21 cellular contexts compared by ENCODE assay signal in genomic region chr19:3323704-3324103, GRCh38.
"Had no signal": no experiment of that assay in that cellular context is flagged by ENCODE, and none has a peak within 500 bp of the region (broad histone marks: within the 10 kb centered on the region; RNA-seq: fewer than 3 reads in every experiment).

No MANE protein-coding gene starts in this region.

- H3K27me3 ChIP-seq: ovary, thyroid gland, uterus had no signal

- H3K9me3 Mint-ChIP-seq: naive thymus-derived CD8-positive, alpha-beta T cell; natural killer cell treated with Interleukin-12 subunit alpha and Interleukin-12 subunit beta and Interleukin-15 and Interleukin-18, amount 100 ng/mL, for 72 hours; nephron progenitor cell; neural crest cell; stimulated activated effector memory CD8-positive, alpha-beta T cell treated with anti-CD3 and anti-CD28 coated beads, Interleukin-12 subunit alpha, Interleukin-12 subunit beta, amount 100 ng/mL, for 72 hours; stimulated activated naive CD8-positive, alpha-beta T cell treated with anti-CD3 and anti-CD28 coated beads, Interleukin-15, Interleukin-2, amounts not matched to agents 100 ng/mL and 50 ng/mL, for 24 hours; type B pancreatic cell had no signal

- H3K4me3 ChIP-seq: ovary, psoas muscle, stomach, thoracic aorta, thyroid gland, tibial nerve, upper lobe of right lung, uterus had no signal

- FAIRE-seq: small intestine had no signal

- H3K4me1 ChIP-seq: parathyroid adenoma, thyroid gland, tibial nerve, upper lobe of right lung, uterus had no signal

- H3K4me1 Mint-ChIP-seq: nephron progenitor cell; neural crest cell; stimulated activated effector memory CD8-positive, alpha-beta T cell treated with anti-CD3 and anti-CD28 coated beads, Interleukin-12 subunit alpha, Interleukin-12 subunit beta, amount 100 ng/mL, for 72 hours had no signal

- H3K79me2 ChIP-seq: parathyroid adenoma had no signal

- H3K9me3 ChIP-seq: ovary, psoas muscle, stomach, thoracic aorta, thyroid gland, tibial nerve, upper lobe of right lung, uterus had no signal

- H3K9ac ChIP-seq: parathyroid adenoma had no signal

- H2AFZ ChIP-seq: parathyroid adenoma had no signal

- H3K27ac ChIP-seq: ovary, parathyroid adenoma, psoas muscle, stomach, thoracic aorta, thyroid gland, tibial nerve, upper lobe of right lung, uterus had no signal

- DNase-seq: occipital lobe, uterus had no signal

- H3K27ac Mint-ChIP-seq: naive B cell; natural killer cell treated with Interleukin-12 subunit alpha and Interleukin-12 subunit beta and Interleukin-15 and Interleukin-18, amount 100 ng/mL, for 72 hours; nephron progenitor cell; progenitor cell of endocrine pancreas; stimulated activated effector memory CD8-positive, alpha-beta T cell treated with anti-CD3 and anti-CD28 coated beads, Interleukin-12 subunit alpha, Interleukin-12 subunit beta, amount 100 ng/mL, for 72 hours; stimulated activated naive B cell treated with anti-CD40 and anti-IgM and Interleukin-4, amounts not matched to agents 10 μg/mL and 1 μg/mL and 100 μg/mL, for 72 hours; stimulated activated naive CD8-positive, alpha-beta T cell treated with anti-CD3 and anti-CD28 coated beads, Interleukin-15, Interleukin-2, amounts not matched to agents 100 ng/mL and 50 ng/mL, for 24 hours; type B pancreatic cell had no signal

- H3K36me3 ChIP-seq: ovary, stomach, thoracic aorta, thyroid gland, tibial nerve, upper lobe of right lung, uterus had no signal

- H3K4me3 Mint-ChIP-seq: naive B cell; naive thymus-derived CD8-positive, alpha-beta T cell; natural killer cell treated with Interleukin-12 subunit alpha and Interleukin-12 subunit beta and Interleukin-15 and Interleukin-18, amount 100 ng/mL, for 72 hours; nephron progenitor cell; neural crest cell; stimulated activated effector memory CD8-positive, alpha-beta T cell treated with anti-CD3 and anti-CD28 coated beads, Interleukin-12 subunit alpha, Interleukin-12 subunit beta, amount 100 ng/mL, for 72 hours; stimulated activated naive B cell treated with anti-CD40 and anti-IgM and Interleukin-4, amounts not matched to agents 10 μg/mL and 1 μg/mL and 100 μg/mL, for 72 hours; stimulated activated naive CD8-positive, alpha-beta T cell treated with anti-CD3 and anti-CD28 coated beads, Interleukin-15, Interleukin-2, amounts not matched to agents 100 ng/mL and 50 ng/mL, for 24 hours; type B pancreatic cell had no signal

- H3K36me3 Mint-ChIP-seq: naive B cell; naive thymus-derived CD8-positive, alpha-beta T cell; natural killer cell treated with Interleukin-12 subunit alpha and Interleukin-12 subunit beta and Interleukin-15 and Interleukin-18, amount 100 ng/mL, for 72 hours; stimulated activated effector memory CD8-positive, alpha-beta T cell treated with anti-CD3 and anti-CD28 coated beads, Interleukin-12 subunit alpha, Interleukin-12 subunit beta, amount 100 ng/mL, for 72 hours; stimulated activated naive B cell treated with anti-CD40 and anti-IgM and Interleukin-4, amounts not matched to agents 10 μg/mL and 1 μg/mL and 100 μg/mL, for 72 hours; type B pancreatic cell had no signal
